Comparison of ENCODE assay signal across 11 cellular contexts in the genomic region with DNA sequence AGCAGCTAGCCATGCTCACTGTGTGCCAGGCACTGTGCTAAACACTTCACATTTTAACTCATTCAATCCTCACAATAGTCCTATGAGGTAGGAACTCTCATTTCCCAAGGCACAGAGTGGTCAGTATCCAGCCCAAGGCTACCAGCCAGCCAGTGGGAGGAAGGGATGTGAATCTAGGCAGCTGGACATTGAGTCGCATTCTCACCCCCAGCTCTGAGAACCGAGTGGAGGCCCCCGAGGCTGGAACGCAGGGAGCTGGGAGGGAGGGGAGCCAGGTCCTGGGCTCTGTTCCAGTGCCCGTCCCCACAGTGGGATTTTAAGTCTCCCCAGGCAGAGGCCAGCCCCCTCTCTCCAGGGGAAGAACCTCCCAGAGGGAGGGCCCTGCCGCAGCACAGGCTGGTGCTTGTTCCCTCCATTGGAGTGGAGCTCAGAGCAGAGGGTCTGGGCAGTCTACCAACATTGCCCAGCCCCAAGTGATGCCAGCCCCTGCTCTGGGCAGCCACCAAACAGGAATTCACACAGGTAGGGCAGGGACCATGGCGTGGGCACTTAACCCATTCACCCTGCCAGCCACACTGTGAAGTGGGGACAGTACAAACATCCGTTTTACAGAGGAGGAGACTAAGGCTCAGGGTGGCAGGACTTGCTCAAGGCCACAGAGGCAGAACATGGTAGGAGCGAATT.
A peak's percentile ranks its signal among the peaks of the same experiment; 100 is the strongest.
DNase-seq lines count a peak whose midpoint lies in the region; ATAC-seq and TF ChIP-seq lines count a peak whose summit lies in the region.
"Had no signal": no experiment of that assay in that cellular context is flagged by ENCODE, and none has a peak within 500 bp of the region (broad histone marks: within the 10 kb centered on the region; RNA-seq: fewer than 3 reads in every experiment).

No MANE protein-coding gene starts in this region.

- no peak overlapping the region for H3K4me2 ChIP-seq in MM.1S (ENCODE audit: low read depth, low read length)

- H3K27ac ChIP-seq in AG04450 (ENCODE audit: low read depth, low read length), result peak overlapping the region; percentile 88
- peak overlapping the region in 4 of 5 donors; percentile 27 to 91 (median 82) for H3K27ac ChIP-seq in adrenal gland
- H3K27ac ChIP-seq in foreskin keratinocyte, result peak overlapping the region; percentile 74
- peak overlapping the region; percentile 57 for H3K27ac ChIP-seq in psoas muscle
- H3K27ac ChIP-seq in MM.1S (ENCODE audit: low read length), result no peak overlapping the region

- DNase-seq in AG04450 (ENCODE audit: low read depth, low spot score), result no peak
- peak in 1 of 7 donors; percentile 29 for DNase-seq in adrenal gland
- DNase-seq in foreskin keratinocyte, result no peak
- DNase-seq in psoas muscle, result no peak
- no peak for DNase-seq in MM.1S
- no peak for DNase-seq in COR-L47 (lab: John Stamatoyannopoulos, UW)
- no peak for DNase-seq in AML-193 (lab: John Stamatoyannopoulos, UW)
- DNase-seq: activated CD8-positive, alpha-beta memory T cell treated with anti-CD3 and anti-CD28 coated beads for 24 hours; KBM-7; NCI-H2227 treated with DMSO at 0.1 percent for 48 hours had no signal

- CTCF ChIA-PET in AG04450 (lab: Charles Lee), result interaction anchor here (0.6 kb wide), 1 partner anchor 145 kb away, joined by 3 read pairs; no protein-coding TSS in a partner anchor

- no peaks in the 10 kb centered on the region for H3K9me3 ChIP-seq in AG04450 (ENCODE audit: control insufficient read depth, insufficient read depth, low read length)
- H3K9me3 ChIP-seq in adrenal gland (replicated peaks in 1 of 3), result no peaks in the 10 kb centered on the region
- no peaks in the 10 kb centered on the region for H3K9me3 ChIP-seq in psoas muscle
- no peaks in the 10 kb centered on the region for H3K9me3 ChIP-seq in MM.1S (replicated peaks; ENCODE audit: insufficient read depth, low read length)

- WGBS in adrenal gland, 4 donors, result 51 to 63% (median 56%) methylated on average over 2 to 9 of the region's 9 CpGs
- WGBS in psoas muscle, 3 donors, result 59 to 62% (median 59%) methylated on average over 9 of the region's 9 CpGs

- H3K4me1 ChIP-seq in adrenal gland (replicated peaks in 1 of 2), result peaks cover 24 to 30% of the 10 kb centered on the region in 2 donors
- peaks cover 7% of the 10 kb centered on the region for H3K4me1 ChIP-seq in foreskin keratinocyte
- H3K4me1 ChIP-seq in psoas muscle, result peaks cover 17% of the 10 kb centered on the region
- no peaks in the 10 kb centered on the region for H3K4me1 ChIP-seq in MM.1S (ENCODE audit: low read length)

- H3K36me3 ChIP-seq in adrenal gland (replicated peaks in 1 of 2), result no peaks in the 10 kb centered on the region
- no peaks in the 10 kb centered on the region for H3K36me3 ChIP-seq in psoas muscle (ENCODE audit: insufficient read depth in 1 of 2, low read depth in 1 of 2)
- H3K36me3 ChIP-seq in MM.1S (replicated peaks; ENCODE audit: insufficient read depth, low read length), result no peaks in the 10 kb centered on the region

- POLR2A ChIA-PET in AG04450 (lab: Yijun Ruan, JAX), result interaction anchor here (0.5 to 1.6 kb wide), 3 partner anchors 11 to 1633 kb away, joined by 3 to 9 read pairs (median 4); no protein-coding TSS in a partner anchor

- ATAC-seq in foreskin keratinocyte (peak; percentile 11), psoas muscle (no peak), GM19023 (IDR thresholded peaks at IDR 0.05; ENCODE audit: unreplicated experiment) (no peak)

- TF ChIP-seq CTCF in AG04450 (IDR thresholded peaks at IDR 0.05; ENCODE audit: low read depth, low read length) (no peak), adrenal gland (IDR thresholded peaks at IDR 0.05) (no peak), foreskin keratinocyte (conservative IDR thresholded peaks at IDR 0.05) (no peak), psoas muscle (IDR thresholded peaks at IDR 0.05) (no peak), MM.1S (IDR thresholded peaks at IDR 0.05; ENCODE audit: low read length) (no peak)

- no peaks in the 10 kb centered on the region for H3F3A ChIP-seq in MM.1S (ENCODE audit: insufficient read depth, low read length)

- no peaks in the 10 kb centered on the region for H3K79me2 ChIP-seq in MM.1S (ENCODE audit: low read length)

- no peaks in the 10 kb centered on the region for H4K20me1 ChIP-seq in MM.1S (ENCODE audit: insufficient read depth, low read length)

- no peak overlapping the region for H3K9ac ChIP-seq in MM.1S (ENCODE audit: low read length)

- H3K4me3 ChIP-seq in AG04450 (ENCODE audit: low read depth, low read length) (no peak overlapping the region), adrenal gland (no peak overlapping the region), psoas muscle (peak overlapping the region; percentile 42), MM.1S (ENCODE audit: low read length) (no peak overlapping the region)

- intact Hi-C loops in adrenal gland (cut with DNase I), result no loop called here
- intact Hi-C loops in psoas muscle (cut with DNase I), result no loop called here

- H3K9me2 ChIP-seq in MM.1S (replicated peaks; ENCODE audit: insufficient read depth, low read length), result no peaks in the 10 kb centered on the region

- H3K27me3 ChIP-seq in AG04450 (ENCODE audit: control insufficient read depth, insufficient read depth, low read length) (no peaks in the 10 kb centered on the region), adrenal gland (no peaks in the 10 kb centered on the region), foreskin keratinocyte (no peaks in the 10 kb centered on the region), psoas muscle (ENCODE audit: insufficient read depth in 3 of 3, low read length in 2 of 3) (no peaks in the 10 kb centered on the region), MM.1S (replicated peaks; ENCODE audit: insufficient read depth, low read length) (peaks cover 90% of the 10 kb centered on the region)

- H2AFZ ChIP-seq in MM.1S (ENCODE audit: low read length), result no peak overlapping the region

- no peak for TF ChIP-seq POLR2A in adrenal gland (IDR thresholded peaks at IDR 0.05)
